ENCODE assay signal across 8 cellular contexts in genomic region chr1:23960291-23960718, GRCh38. TPM values are rescaled to one million over a fixed set of nuclear protein-coding genes. Genes with fewer than 3 reads are reported as not detected.
DNase-seq lines count a peak whose midpoint lies in the region; ATAC-seq, FAIRE-seq and TF ChIP-seq lines count a peak whose summit lies in the region.

No MANE protein-coding gene starts in this region.

- DNase-seq in cardiac muscle cell (ENCODE audit: low read depth in 1 of 2, low spot score in 1 of 2): peak in 1 of 2 donors; percentile 48
- DNase-seq in cardiac septum (ENCODE audit: low spot score): no peak
- DNase-seq in ascending aorta (ENCODE audit: low spot score in 2 of 2): no peak
- no peak for DNase-seq in keratinocyte (ENCODE audit: low read depth, low spot score)
- DNase-seq in superior temporal gyrus (ENCODE audit: extremely low spot score): peak; percentile 75
- DNase-seq in DMS79 (lab: John Stamatoyannopoulos, UW): no peak

- intact Hi-C loops in cardiac septum (cut with DNase I): loop anchor here (1.0 kb wide), 1 partner anchor 20 kb away; the partner anchor contains the start of gene SRSF10
- intact Hi-C loops in ascending aorta (cut with DNase I): loop anchor here (1.0 kb wide), 1 partner anchor 20 kb away; the partner anchor contains the start of gene SRSF10

- H3K79me2 ChIP-seq in keratinocyte (ENCODE audit: control insufficient read depth, insufficient read depth, low read length): peaks cover 20% of the 10 kb centered on the region

- H3K27me3 ChIP-seq in cardiac muscle cell: no peaks in the 10 kb centered on the region
- H3K27me3 ChIP-seq in ascending aorta: no peaks in the 10 kb centered on the region
- no peaks in the 10 kb centered on the region for H3K27me3 ChIP-seq in keratinocyte (ENCODE audit: control insufficient read depth, extremely low read depth, insufficient read depth, low read length)

- no peak for FAIRE-seq in keratinocyte (lab: Jason Lieb, UNC)

- peak overlapping the region; percentile 99 for H3K9ac ChIP-seq in keratinocyte (ENCODE audit: control insufficient read depth, extremely low read depth, insufficient read depth, low read length)

- H3K4me3 ChIP-seq in cardiac muscle cell (peak overlapping the region; percentile 59), ascending aorta (peak overlapping the region; percentile 76 to 81), keratinocyte (ENCODE audit: control insufficient read depth in 2 of 3, extremely low read depth in 1 of 3, insufficient read depth in 2 of 3, low read depth in 1 of 3, low read length in 3 of 3) (peak overlapping the region; percentile 88 to 98 (median 89))

- peak overlapping the region; percentile 88 for H3K4me2 ChIP-seq in keratinocyte (ENCODE audit: control insufficient read depth, extremely low read depth, insufficient read depth, low read depth, low read length)

- no peaks in the 10 kb centered on the region for H3K9me3 ChIP-seq in cardiac muscle cell (ENCODE audit: low read depth)
- no peaks in the 10 kb centered on the region for H3K9me3 ChIP-seq in ascending aorta
- H3K9me3 ChIP-seq in keratinocyte (ENCODE audit: control insufficient read depth, low read depth, low read length): no peaks in the 10 kb centered on the region

- H3K36me3 ChIP-seq in cardiac muscle cell (peaks cover 12% of the 10 kb centered on the region), ascending aorta (peaks cover 15 to 16% of the 10 kb centered on the region in 2 donors), keratinocyte (ENCODE audit: control insufficient read depth in 2 of 2, extremely low read depth in 1 of 2, insufficient read depth in 2 of 2, low read length in 2 of 2) (peaks cover 0 to 3% of the 10 kb centered on the region in 2 experiments)

- ATAC-seq in GM18867 (IDR thresholded peaks at IDR 0.05; ENCODE audit: unreplicated experiment): no peak
- ATAC-seq in HG02588 (IDR thresholded peaks at IDR 0.05; ENCODE audit: unreplicated experiment): no peak

- H3K27ac ChIP-seq in cardiac muscle cell (peak overlapping the region; percentile 99), ascending aorta (peak overlapping the region; percentile 97 to 98), keratinocyte (ENCODE audit: control insufficient read depth, insufficient read depth, low read length) (peak overlapping the region; percentile 99)

- H3K9me1 ChIP-seq in keratinocyte (ENCODE audit: control insufficient read depth, extremely low read depth, insufficient read depth, low read length): no peaks in the 10 kb centered on the region

- dilution Hi-C loops in keratinocyte (cut with MboI; ENCODE audit: extremely low pct_ligation_motif_present, low sequenced_read_pairs): no loop called here

- H4K20me1 ChIP-seq in keratinocyte (ENCODE audit: control insufficient read depth, extremely low read depth, insufficient read depth, low read length): peaks cover 3% of the 10 kb centered on the region

- TF ChIP-seq CTCF in cardiac muscle cell (IDR thresholded peaks at IDR 0.05; ENCODE audit: low read depth, low read length) (no peak), ascending aorta (IDR thresholded peaks at IDR 0.05) (no peak), keratinocyte (optimal IDR thresholded peaks at IDR 0.05 in 1 of 3, IDR thresholded peaks at IDR 0.05 in 1 of 3, conservative IDR thresholded peaks at IDR 0.05 in 1 of 3; ENCODE audit: extremely low read depth in 1 of 3, insufficient read depth in 2 of 3, low read length in 3 of 3) (no peak)

- peaks cover 14% of the 10 kb centered on the region for H3K4me1 ChIP-seq in cardiac muscle cell (ENCODE audit: low read depth)
- peaks cover 0 to 12% of the 10 kb centered on the region in 2 donors for H3K4me1 ChIP-seq in ascending aorta
- peaks cover 34% of the 10 kb centered on the region for H3K4me1 ChIP-seq in keratinocyte (ENCODE audit: control insufficient read depth, extremely low read depth, insufficient read depth, low read length)

- no peak overlapping the region for H2AFZ ChIP-seq in keratinocyte (ENCODE audit: control insufficient read depth, low read length)

RNA-seq across cellular contexts. Expression of gene PNRC2, which starts 0.7 kb away (rescaled TPM):
- 77.1 and 87.9 TPM in 2 replicates for total RNA-seq in cardiac muscle cell
- polyA plus RNA-seq in cardiac muscle cell: 71.7 and 88.5 TPM in 2 replicates
- 80.0 TPM for total RNA-seq in cardiac septum
- total RNA-seq in ascending aorta: 62.7 TPM
- 62.7 to 87.1 TPM (median 74.3 TPM) in 3 replicates for polyA plus RNA-seq in keratinocyte
- polyA plus RNA-seq in keratinocyte (2011; ENCODE audit: low read depth): 342 TPM
- polyA plus RNA-seq in keratinocyte (2011; cell fraction: cytosol; rRNA removed): 44.9 and 66.7 TPM in 2 replicates
- polyA plus RNA-seq in keratinocyte (2011; cell fraction: nucleus; rRNA removed): 69.6 and 101 TPM in 2 replicates
- polyA plus RNA-seq in keratinocyte (2012; ENCODE audit: low replicate concordance): 63.3 and 67.1 TPM in 2 replicates
- 9.2 to 66.4 TPM (median 56.3 TPM) in 3 replicates for polyA minus RNA-seq in keratinocyte
- polyA minus RNA-seq in keratinocyte (2011; cell fraction: cytosol; rRNA and poly(A)+ RNA removed): 60.0 TPM
- 34.6 and 41.4 TPM in 2 replicates for polyA minus RNA-seq in keratinocyte (2011; cell fraction: nucleus; rRNA and poly(A)+ RNA removed)

RNA-seq across cellular contexts. Expression of gene SRSF10, which starts 19.8 kb away (rescaled TPM):
- total RNA-seq in cardiac muscle cell (107 and 134 TPM in 2 replicates), cardiac septum (63.4 TPM), ascending aorta (80.6 TPM)
- polyA plus RNA-seq in cardiac muscle cell (181 and 192 TPM in 2 replicates), keratinocyte (68.4 to 116 TPM (median 75.2 TPM) in 3 replicates)
- polyA plus RNA-seq in keratinocyte (2011; ENCODE audit: low read depth): 63.3 TPM
- 54.1 and 86.8 TPM in 2 replicates for polyA plus RNA-seq in keratinocyte (2011; cell fraction: cytosol; rRNA removed)
- 83.2 and 110 TPM in 2 replicates for polyA plus RNA-seq in keratinocyte (2011; cell fraction: nucleus; rRNA removed)
- polyA plus RNA-seq in keratinocyte (2012; ENCODE audit: low replicate concordance): 37.8 and 68.9 TPM in 2 replicates
- 25.7 to 97.1 TPM (median 43.6 TPM) in 3 replicates for polyA minus RNA-seq in keratinocyte
- 43.4 TPM for polyA minus RNA-seq in keratinocyte (2011; cell fraction: cytosol; rRNA and poly(A)+ RNA removed)
- polyA minus RNA-seq in keratinocyte (2011; cell fraction: nucleus; rRNA and poly(A)+ RNA removed): 50.1 and 65.9 TPM in 2 replicates

RNA-seq across cellular contexts. Expression of gene CNR2, which starts 47.1 kb away (rescaled TPM):
- total RNA-seq in cardiac muscle cell (not detected in 2 replicates), cardiac septum (not detected), ascending aorta (not detected)
- polyA plus RNA-seq in cardiac muscle cell (not detected in 2 replicates), keratinocyte (not detected in 3 replicates)
- not detected for polyA plus RNA-seq in keratinocyte (2011; ENCODE audit: low read depth)
- polyA plus RNA-seq in keratinocyte (2011; cell fraction: cytosol; rRNA removed): not detected in 2 replicates
- polyA plus RNA-seq in keratinocyte (2011; cell fraction: nucleus; rRNA removed): not detected in 2 replicates
- polyA plus RNA-seq in keratinocyte (2012; ENCODE audit: low replicate concordance): not detected in 2 replicates
- polyA minus RNA-seq in keratinocyte: not detected in 3 replicates
- not detected for polyA minus RNA-seq in keratinocyte (2011; cell fraction: cytosol; rRNA and poly(A)+ RNA removed)
- not detected in 2 replicates for polyA minus RNA-seq in keratinocyte (2011; cell fraction: nucleus; rRNA and poly(A)+ RNA removed)
